In the genomic region with DNA sequence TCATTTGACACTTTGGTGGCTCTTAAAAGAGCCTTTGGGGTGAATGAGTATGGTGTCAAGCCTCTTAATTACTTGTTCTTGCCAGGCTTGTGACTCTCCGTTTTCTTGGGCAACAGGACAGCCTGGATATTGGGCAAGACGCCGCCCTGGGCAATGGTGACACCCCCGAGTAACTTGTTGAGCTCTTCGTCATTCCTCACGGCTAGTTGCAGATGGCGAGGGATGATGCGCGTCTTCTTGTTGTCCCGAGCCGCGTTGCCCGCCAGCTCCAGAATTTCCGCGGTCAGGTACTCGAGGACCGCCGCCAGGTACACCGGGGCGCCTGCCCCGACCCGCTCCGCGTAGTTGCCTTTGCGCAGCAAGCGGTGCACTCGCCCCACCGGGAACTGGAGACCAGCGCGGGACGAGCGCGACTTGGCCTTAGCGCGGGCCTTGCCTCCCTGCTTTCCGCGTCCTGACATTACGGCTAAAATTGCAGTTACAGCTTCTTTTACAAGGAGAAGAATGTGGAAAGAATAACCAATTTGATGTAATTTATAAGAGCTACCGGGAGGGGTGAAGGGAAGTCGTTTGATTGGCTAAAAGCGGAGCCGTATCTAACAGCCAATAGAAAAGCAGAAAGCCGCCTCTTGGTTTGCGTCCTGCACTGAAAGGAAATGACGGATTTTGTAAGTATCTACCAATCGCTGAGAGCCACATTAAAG, we compare ENCODE assay signal across 8 cellular contexts. TPM values are rescaled to one million over a fixed set of nuclear protein-coding genes. Genes with fewer than 3 reads are reported as not detected.
DNase-seq lines count a peak whose midpoint lies in the region; ATAC-seq, FAIRE-seq and TF ChIP-seq lines count a peak whose summit lies in the region.

No MANE protein-coding gene starts in this region.

- no peaks in the 10 kb centered on the region for H3K4me1 ChIP-seq in BE2C

- FAIRE-seq in GM19239 (lab: Jason Lieb, UNC), result peak; percentile 81

- no peak for TF ChIP-seq CTCF in BE2C (IDR thresholded peaks at IDR 0.05; ENCODE audit: low read depth, low read length)

- ATAC-seq in HG03439 (IDR thresholded peaks at IDR 0.05; ENCODE audit: unreplicated experiment), result peak; percentile 45

- H3K4me3 ChIP-seq in BE2C (ENCODE audit: low read depth, low read length), result peak overlapping the region; percentile 89

- DNase-seq in BE2C (peak; percentile 84), GM19239 (ENCODE audit: insufficient read length, low spot score) (no peak), NCI-H510A treated with DMSO at 0.1 percent for 48 hours (lab: John Stamatoyannopoulos, UW) (peak; percentile 93), dedifferentiated amniotic fluid mesenchymal stem cell (ENCODE audit: extremely low spot score) (peak; percentile 99), left kidney (ENCODE audit: low read depth, low spot score) (peak; percentile 99)
- DNase-seq in activated CD4-positive, alpha-beta T cell treated with anti-CD3 and anti-CD28 coated beads for 4 hours, result peak; percentile 69 to 76
- peak; percentile 83 for DNase-seq in stimulated activated CD4-positive, alpha-beta T cell treated with anti-CD3 and anti-CD28 coated beads, Interleukin-1b, Interleukin-23, amount 100 ng/mL, for 48 hours

- no peaks in the 10 kb centered on the region for H3K9me3 ChIP-seq in BE2C

- H3K27me3 ChIP-seq in BE2C, result no peaks in the 10 kb centered on the region

- no peaks in the 10 kb centered on the region for H3K36me3 ChIP-seq in BE2C

RNA-seq across cellular contexts. Expression of a gene that starts 11.8 kb away (rescaled TPM):
- 38.1 TPM for polyA plus RNA-seq in BE2C (2012; ENCODE audit: insufficient read depth, insufficient read length, low read depth)

RNA-seq across cellular contexts. Expression of a gene that starts 30.0 kb away (rescaled TPM):
- 100 TPM for polyA plus RNA-seq in BE2C (2012; ENCODE audit: insufficient read depth, insufficient read length, low read depth)

RNA-seq across cellular contexts. Expression of a gene that starts 40.0 kb away (rescaled TPM):
- polyA plus RNA-seq in BE2C (2012; ENCODE audit: insufficient read depth, insufficient read length, low read depth), result 197 TPM

RNA-seq across cellular contexts. Expression of a gene that starts 49.1 kb away (rescaled TPM):
- 4.4 TPM for polyA plus RNA-seq in BE2C (2012; ENCODE audit: insufficient read depth, insufficient read length, low read depth)
